In genomic region chr3:32237670-32238026, GRCh38 we compare ENCODE assay signal across 10 cellular contexts. TPM values are rescaled to one million over a fixed set of nuclear protein-coding genes. Genes with fewer than 3 reads are reported as not detected.
A peak's percentile ranks its signal among the peaks of the same experiment; 100 is the strongest.
DNase-seq lines count a peak whose midpoint lies in the region; ATAC-seq and TF ChIP-seq lines count a peak whose summit lies in the region.
"Had no signal": no experiment of that assay in that cellular context is flagged by ENCODE, and none has a peak within 500 bp of the region (broad histone marks: within the 10 kb centered on the region; RNA-seq: fewer than 3 reads in every experiment).

No MANE protein-coding gene starts in this region.

- DNase-seq in DND-41 = no peak
- DNase-seq in WTC11 (ENCODE audit: low spot score) = no peak
- no peak for DNase-seq in fibroblast of pulmonary artery (ENCODE audit: low read depth)
- DNase-seq in progenitor cell of endocrine pancreas (ENCODE audit: low spot score, unreplicated experiment) = no peak
- no peak for DNase-seq in HCEC 1CT
- no peak for DNase-seq in DMS79 treated with DMSO at 0.1 percent for 48 hours (lab: John Stamatoyannopoulos, UW)
- no peak for DNase-seq in KBM-7
- DNase-seq: midbrain, NCI-H187 treated with DMSO at 0.1 percent for 48 hours had no signal

- ATAC-seq in DND-41 (ENCODE audit: insufficient read depth, low read depth) (no peak), WTC11 (no peak), HG02981 (IDR thresholded peaks at IDR 0.05; ENCODE audit: unreplicated experiment) (no peak)

- peaks cover 50% of the 10 kb centered on the region for H3K27me3 Mint-ChIP-seq in WTC11 (ENCODE audit: low read depth)
- H3K27me3 Mint-ChIP-seq in progenitor cell of endocrine pancreas = no peaks in the 10 kb centered on the region

- CTCF ChIA-PET in WTC11 (lab: Charles Lee) = interaction anchor here (0.6 to 3.1 kb wide), 4 partner anchors 10 to 90 kb away, joined by 3 to 11 read pairs (median 4); no protein-coding TSS in a partner anchor

- H2AFZ ChIP-seq in DND-41 (ENCODE audit: low read depth, low read length) = peak overlapping the region; percentile 67; the same call in 1 of the 2 replicates

- no peaks in the 10 kb centered on the region for H3K36me3 ChIP-seq in DND-41 (ENCODE audit: insufficient read depth, low read length)

- H3K36me3 Mint-ChIP-seq in WTC11 (peaks cover 21% of the 10 kb centered on the region), progenitor cell of endocrine pancreas (ENCODE audit: insufficient read depth) (peaks cover 8% of the 10 kb centered on the region)

- H3K9me3 ChIP-seq in DND-41 (ENCODE audit: insufficient read depth, low read length, severe bottlenecking) = no peaks in the 10 kb centered on the region

- H4K20me1 ChIP-seq in DND-41 (ENCODE audit: insufficient read depth, low read length) = peaks cover 3% of the 10 kb centered on the region; the same call in 1 of the 2 replicates

- peak overlapping the region; percentile 77 for H3K4me3 Mint-ChIP-seq in WTC11
- peak overlapping the region; percentile 89 for H3K4me3 Mint-ChIP-seq in progenitor cell of endocrine pancreas (ENCODE audit: low read depth)

- peak overlapping the region; percentile 78; the same call in 1 of the 2 replicates for H3K9ac ChIP-seq in DND-41 (ENCODE audit: low read depth, low read length)

- TF ChIP-seq CTCF in DND-41 (IDR thresholded peaks at IDR 0.05; ENCODE audit: borderline replicate concordance, extremely low read depth, low read length, poor library complexity, severe bottlenecking) (no peak), WTC11 (IDR thresholded peaks at IDR 0.05) (no peak), fibroblast of pulmonary artery (IDR thresholded peaks at IDR 0.05; ENCODE audit: low read length, missing control alignments) (no peak), progenitor cell of endocrine pancreas (IDR thresholded peaks at IDR 0.05; ENCODE audit: unreplicated experiment) (no peak)

- H3K4me1 Mint-ChIP-seq in WTC11 (peaks cover 22% of the 10 kb centered on the region), progenitor cell of endocrine pancreas (ENCODE audit: low read depth) (peaks cover 41% of the 10 kb centered on the region)

- H3K4me1 ChIP-seq in DND-41 (ENCODE audit: insufficient read depth, low read length) = peaks cover 31% of the 10 kb centered on the region

- H3K4me2 ChIP-seq in DND-41 (ENCODE audit: insufficient read depth, low read length) = peak overlapping the region; percentile 93; the same call in 1 of the 2 replicates

- H3K4me3 ChIP-seq in DND-41 (ENCODE audit: low read depth in 1 of 2, low read length in 2 of 2) (peak overlapping the region in 1 of 2 experiments; percentile 71; a peak in 1 of 4 replicates), fibroblast of pulmonary artery (replicated peaks; ENCODE audit: low read depth, low read length) (peak overlapping the region; percentile 65)

- H3K9me3 Mint-ChIP-seq in WTC11 (peaks cover 16% of the 10 kb centered on the region), progenitor cell of endocrine pancreas (ENCODE audit: low read depth) (no peaks in the 10 kb centered on the region)

- in situ Hi-C loops in KBM-7 (cut with MboI; ENCODE audit: low pct_unique_long_range_greater_than_20kb, low sequenced_read_pairs) = no loop called here

- H3K27ac Mint-ChIP-seq in WTC11 (no peak overlapping the region), progenitor cell of endocrine pancreas (peak overlapping the region; percentile 97)

- H3K79me2 ChIP-seq in DND-41 (ENCODE audit: insufficient read depth, low read length) = peaks cover 15% of the 10 kb centered on the region

- H3K27me3 ChIP-seq in DND-41 (ENCODE audit: insufficient read depth, low read length, poor library complexity) = no peaks in the 10 kb centered on the region

- H3K27ac ChIP-seq in DND-41 (ENCODE audit: low read length) = no peak overlapping the region

- POLR2A ChIA-PET in WTC11 (lab: Charles Lee) = no interaction called here

TF ChIP-seq in WTC11, 78 proteins besides CTCF, POLR2A, EP300 and RAD21:
- TF ChIP-seq AR (CRISPR knock-in tag; IDR thresholded peaks at IDR 0.05) (no peak), ETV6 (CRISPR knock-in tag; IDR thresholded peaks at IDR 0.05) (peak; percentile 14; the same call in 1 of the 2 replicates)

RNA-seq across cellular contexts. Expression of gene CMTM8, which starts 0.8 kb away (rescaled TPM):
- total RNA-seq in WTC11 (2021) = 9.0 to 11.2 TPM (median 9.1 TPM) in 3 replicates
- total RNA-seq in progenitor cell of endocrine pancreas = 33.8 and 39.1 TPM in 2 replicates
